Comparison of ENCODE assay signal across 8 cellular contexts in genomic region chr4:174523003-174523693, GRCh38. TPM values are rescaled to one million over a fixed set of nuclear protein-coding genes. Genes with fewer than 3 reads are reported as not detected.
DNase-seq lines count a peak whose midpoint lies in the region; ATAC-seq and TF ChIP-seq lines count a peak whose summit lies in the region.

No MANE protein-coding gene starts in this region.

- peak; percentile 7 for DNase-seq in activated naive CD4-positive, alpha-beta T cell treated with anti-CD3 and anti-CD28 coated beads for 36 hours
- no peak for DNase-seq in activated naive CD4-positive, alpha-beta T cell treated with Interleukin-2 at 50 U/mL for 16 hours
- DNase-seq in mammary epithelial cell (no peak), right lobe of liver (peak in 1 of 3 donors; percentile 51), transverse colon (peak; percentile 12), NCI-H2227 treated with DMSO at 0.1 percent for 48 hours (lab: John Stamatoyannopoulos, UW) (no peak), hippocampal formation (lab: John Stamatoyannopoulos, UW) (no peak)

- in situ Hi-C loops in mammary epithelial cell (cut with MboI; ENCODE audit: low sequenced_read_pairs in 2 of 2) (no loop called here), transverse colon (cut with MboI; ENCODE audit: low pct_ligation_motif_present in 1 of 4, low pct_unique_long_range_greater_than_20kb in 1 of 4, low sequenced_read_pairs in 3 of 4) (no loop called here)

- no peak overlapping the region for H3K27ac Mint-ChIP-seq in activated naive CD4-positive, alpha-beta T cell treated with anti-CD3 and anti-CD28 coated beads for 36 hours

- TF ChIP-seq POLR2A in right lobe of liver (IDR thresholded peaks at IDR 0.05) (no peak), transverse colon (IDR thresholded peaks at IDR 0.05) (no peak)

- H3K9me3 ChIP-seq in mammary epithelial cell (replicated peaks; ENCODE audit: insufficient read depth, low read length) (no peaks in the 10 kb centered on the region), right lobe of liver (no peaks in the 10 kb centered on the region), transverse colon (no peaks in the 10 kb centered on the region)

- intact Hi-C loops in activated naive CD4-positive, alpha-beta T cell treated with anti-CD3 and anti-CD28 coated beads for 36 hours (cut with micrococcal nuclease): loop anchor here (2.0 to 5.0 kb wide), 4 partner anchors 101 to 306 kb away; no protein-coding TSS in a partner anchor
- intact Hi-C loops in mammary epithelial cell (cut with micrococcal nuclease) (loop anchor here (10.0 kb wide), 1 partner anchor 192 kb away; no protein-coding TSS in a partner anchor), right lobe of liver (cut with DNase I) (no loop called here), transverse colon (cut with DNase I; ENCODE audit: low total_unique reads) (no loop called here)

- no peaks in the 10 kb centered on the region for H3K79me2 ChIP-seq in mammary epithelial cell (ENCODE audit: insufficient read depth, low read length)

- H4K20me1 ChIP-seq in mammary epithelial cell (ENCODE audit: insufficient read depth, low read length): no peaks in the 10 kb centered on the region

- H3K27me3 ChIP-seq in mammary epithelial cell (ENCODE audit: insufficient read depth, low read length) (peaks cover 8% of the 10 kb centered on the region), right lobe of liver (no peaks in the 10 kb centered on the region), transverse colon (no peaks in the 10 kb centered on the region)

- dilution Hi-C loops in mammary epithelial cell (cut with HindIII; ENCODE audit: low sequenced_read_pairs): no loop called here

- no peak for TF ChIP-seq EP300 in transverse colon (IDR thresholded peaks at IDR 0.05; ENCODE audit: low read depth)

- no peaks in the 10 kb centered on the region for H3K36me3 ChIP-seq in mammary epithelial cell (ENCODE audit: insufficient read depth, low read length)
- no peaks in the 10 kb centered on the region for H3K36me3 ChIP-seq in right lobe of liver
- H3K36me3 ChIP-seq in transverse colon: no peaks in the 10 kb centered on the region

- peaks cover 7% of the 10 kb centered on the region for H3K4me1 ChIP-seq in mammary epithelial cell (ENCODE audit: insufficient read depth, low read length)
- peaks cover 0 to 12% (median under 1%) of the 10 kb centered on the region in 4 donors for H3K4me1 ChIP-seq in right lobe of liver
- H3K4me1 ChIP-seq in transverse colon: peaks cover 0 to 37% (median 16%) of the 10 kb centered on the region in 4 donors

- BruUV-seq in mammary epithelial cell (replicated peaks; lab: Mats Ljungman, UMichigan): no TSS peak

- H3K27ac ChIP-seq in mammary epithelial cell (ENCODE audit: insufficient read depth, low read depth, low read length): no peak overlapping the region
- H3K27ac ChIP-seq in right lobe of liver: peak overlapping the region; percentile 82 to 95 (median 93)
- peak overlapping the region; percentile 84 to 89 (median 87) for H3K27ac ChIP-seq in transverse colon

- no peak for TF ChIP-seq CTCF in mammary epithelial cell (conservative IDR thresholded peaks at IDR 0.05 in 1 of 2, IDR thresholded peaks at IDR 0.05 in 1 of 2; ENCODE audit: extremely low read depth in 1 of 2, insufficient read depth in 1 of 2, low read depth in 1 of 2, low read length in 2 of 2)
- TF ChIP-seq CTCF in right lobe of liver (IDR thresholded peaks at IDR 0.05): no peak
- no peak for TF ChIP-seq CTCF in transverse colon (IDR thresholded peaks at IDR 0.05)

- peak overlapping the region; percentile 73 for H3K4me3 Mint-ChIP-seq in activated naive CD4-positive, alpha-beta T cell treated with anti-CD3 and anti-CD28 coated beads for 36 hours

- peak overlapping the region; percentile 51 to 60 (median 59) for H3K4me3 ChIP-seq in mammary epithelial cell (replicated peaks in 1 of 3; ENCODE audit: insufficient read depth in 1 of 3, low read depth in 2 of 3, low read length in 3 of 3)
- peak overlapping the region; percentile 63 to 72 (median 64) for H3K4me3 ChIP-seq in right lobe of liver
- peak overlapping the region; percentile 60 to 81 (median 65) for H3K4me3 ChIP-seq in transverse colon

- 19% methylated on average over 8 of the region's 10 CpGs for WGBS in mammary epithelial cell (ENCODE audit: low coverage, missing lambda C conversion rate)
- WGBS in right lobe of liver (ENCODE audit: insufficient coverage, low coverage, low lambda C conversion rate, missing lambda C conversion rate): 10% methylated on average over 10 of the region's 10 CpGs
- WGBS in transverse colon (ENCODE audit: low coverage in 1 of 2), 2 donors: 23 to 33% methylated on average over 6 to 10 of the region's 10 CpGs

- peak overlapping the region; percentile 98 for H3K4me2 ChIP-seq in mammary epithelial cell (ENCODE audit: insufficient read depth, low read depth, low read length)

- H3K36me3 Mint-ChIP-seq in activated naive CD4-positive, alpha-beta T cell treated with anti-CD3 and anti-CD28 coated beads for 36 hours (ENCODE audit: low read depth): no peaks in the 10 kb centered on the region

- no peaks in the 10 kb centered on the region for H3K9me3 Mint-ChIP-seq in activated naive CD4-positive, alpha-beta T cell treated with anti-CD3 and anti-CD28 coated beads for 36 hours

- H3K27me3 Mint-ChIP-seq in activated naive CD4-positive, alpha-beta T cell treated with anti-CD3 and anti-CD28 coated beads for 36 hours (ENCODE audit: low read depth): peaks cover 36% of the 10 kb centered on the region

- ATAC-seq in right lobe of liver: peak; percentile 22 to 36 (median 26)
- no peak for ATAC-seq in HG02642 (IDR thresholded peaks at IDR 0.05; ENCODE audit: poor library complexity, unreplicated experiment)

- no peak overlapping the region for H3K9ac ChIP-seq in mammary epithelial cell (ENCODE audit: insufficient read depth, low read length)

- H2AFZ ChIP-seq in mammary epithelial cell (ENCODE audit: low read depth, low read length): peak overlapping the region; percentile 90

- peaks cover 13% of the 10 kb centered on the region for H3K4me1 Mint-ChIP-seq in activated naive CD4-positive, alpha-beta T cell treated with anti-CD3 and anti-CD28 coated beads for 36 hours (ENCODE audit: low read depth)

- CTCF ChIA-PET in activated naive CD4-positive, alpha-beta T cell treated with anti-CD3 and anti-CD28 coated beads for 36 hours (lab: Charles Lee): interaction anchor here (1.3 kb wide), 1 partner anchor 156 kb away, joined by 4 read pairs; no protein-coding TSS in a partner anchor
- CTCF ChIA-PET in mammary epithelial cell (lab: Charles Lee; ENCODE audit: low non-redundant PET): interaction anchor here (0.6 kb wide), 1 partner anchor 9 kb away, joined by 9 read pairs; no protein-coding TSS in a partner anchor

RNA-seq across cellular contexts. Expression of gene HPGD, which starts 0.9 kb away (rescaled TPM):
- total RNA-seq in activated naive CD4-positive, alpha-beta T cell treated with anti-CD3 and anti-CD28 coated beads for 36 hours: 1 to 10 TPM; 1.5 to 2.8 TPM
- total RNA-seq in mammary epithelial cell (1 to 10 TPM in 1 of 2 donors, under 1 TPM in 1; 0.24 to 1.2 TPM), right lobe of liver (100 to 1,000 TPM in 1 of 6 experiments, 10 to 100 TPM in 5; 71.7 to 124 (median 91.0) TPM), transverse colon (100 to 1,000 TPM in 3 of 4 donors, 10 to 100 TPM in 1; 33.0 to 602 (median 361) TPM)
- polyA plus RNA-seq in mammary epithelial cell: 0.06 TPM
- polyA minus RNA-seq in mammary epithelial cell: not detected

Comparison
In these comparisons a context has a peak if more than half of its experiments do, and no peak if none do; other contexts are left out.
1. DNase-seq: peak in activated naive CD4-positive, alpha-beta T cell treated with anti-CD3 and anti-CD28 coated beads for 36 hours (single experiment) and transverse colon (single experiment); none in activated naive CD4-positive, alpha-beta T cell treated with Interleukin-2 at 50 U/mL for 16 hours (single experiment), mammary epithelial cell (single experiment), NCI-H2227 treated with DMSO at 0.1 percent for 48 hours (single experiment) and hippocampal formation (0 of 2).
2. RNA of gene HPGD, which starts 0.9 kb away (total RNA-seq): 33.0 to 602 TPM in transverse colon and 71.7 to 124 TPM in right lobe of liver; 1.5 to 2.8 TPM in activated naive CD4-positive, alpha-beta T cell treated with anti-CD3 and anti-CD28 coated beads for 36 hours and 0.24 to 1.2 TPM in mammary epithelial cell; every median in the first group is over 4 times any median in the second.
3. intact Hi-C loops: an anchor here in activated naive CD4-positive, alpha-beta T cell treated with anti-CD3 and anti-CD28 coated beads for 36 hours (2.0 to 5.0 kb wide) and mammary epithelial cell (10.0 kb wide); none called in right lobe of liver and transverse colon.
4. Peak in every context shown above with its lines, with median percentiles within 50 percentile points of each other: H3K4me3 ChIP-seq.